Comparison of ENCODE assay signal across 10 cellular contexts in the genomic region with DNA sequence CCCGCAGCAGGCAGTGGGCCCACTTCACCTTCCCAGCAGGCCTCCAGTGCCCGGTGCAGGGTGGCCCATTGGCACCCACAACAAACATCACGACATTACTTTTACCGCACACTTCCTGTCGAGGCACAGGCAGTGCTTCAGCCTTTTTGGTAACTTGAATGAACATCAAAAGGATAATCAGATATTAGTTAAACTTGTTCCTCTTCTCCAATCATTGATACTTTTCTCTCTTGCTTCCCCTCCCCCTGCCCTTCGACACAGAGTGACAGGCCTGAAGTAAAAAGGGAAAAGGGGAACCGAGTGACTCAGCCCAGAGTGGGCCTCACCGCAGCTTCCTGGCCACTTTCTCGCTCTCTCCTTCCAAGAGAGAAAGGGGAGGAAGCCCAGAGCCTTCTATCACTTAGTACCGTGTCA.
DNase-seq lines count a peak whose midpoint lies in the region; ATAC-seq and TF ChIP-seq lines count a peak whose summit lies in the region.
"Had no signal": no experiment of that assay in that cellular context is flagged by ENCODE, and none has a peak within 500 bp of the region (broad histone marks: within the 10 kb centered on the region; RNA-seq: fewer than 3 reads in every experiment).

No MANE protein-coding gene starts in this region.

- H3K27ac Mint-ChIP-seq in CD4-positive, CD25-positive, alpha-beta regulatory T cell = peak overlapping the region in 2 of 3 donors; percentile 31 to 58
- H3K27ac Mint-ChIP-seq in memory B cell = no peak overlapping the region

- peaks cover 0 to 3% (median 0%) of the 10 kb centered on the region in 7 donors for H3K9me3 Mint-ChIP-seq in CD4-positive, CD25-positive, alpha-beta regulatory T cell
- no peaks in the 10 kb centered on the region for H3K9me3 Mint-ChIP-seq in memory B cell

- H4K20me1 ChIP-seq in hepatocyte (ENCODE audit: insufficient read depth, poor library complexity, severe bottlenecking) = no peaks in the 10 kb centered on the region

- H3K27me3 ChIP-seq in CD4-positive, CD25-positive, alpha-beta regulatory T cell (ENCODE audit: control insufficient read depth, insufficient read depth, low read length) = no peaks in the 10 kb centered on the region
- H3K27me3 ChIP-seq in hepatocyte = no peaks in the 10 kb centered on the region

- H3K4me2 ChIP-seq in hepatocyte = no peak overlapping the region

- H3K36me3 ChIP-seq in CD4-positive, CD25-positive, alpha-beta regulatory T cell (ENCODE audit: control insufficient read depth, insufficient read depth, low read length) = no peaks in the 10 kb centered on the region
- H3K36me3 ChIP-seq in hepatocyte (replicated peaks; ENCODE audit: insufficient read depth, low read depth) = no peaks in the 10 kb centered on the region

- no peak overlapping the region for H3K4me3 ChIP-seq in CD4-positive, CD25-positive, alpha-beta regulatory T cell (ENCODE audit: low read depth, low read length)
- no peak overlapping the region for H3K4me3 ChIP-seq in hepatocyte

- in situ Hi-C loops in KBM-7 (cut with MboI; ENCODE audit: low pct_unique_long_range_greater_than_20kb, low sequenced_read_pairs) = no loop called here

- H3K4me3 Mint-ChIP-seq in CD4-positive, CD25-positive, alpha-beta regulatory T cell = peak overlapping the region in 3 of 4 donors; percentile 26 to 62 (median 39)
- peak overlapping the region; percentile 32 for H3K4me3 Mint-ChIP-seq in memory B cell

- peaks cover 17% of the 10 kb centered on the region for H3K27me3 Mint-ChIP-seq in CD4-positive, CD25-positive, alpha-beta regulatory T cell
- peaks cover 6% of the 10 kb centered on the region for H3K27me3 Mint-ChIP-seq in memory B cell

- DNase-seq in CD4-positive, CD25-positive, alpha-beta regulatory T cell = peak in 2 of 3 donors; percentile 54 to 61
- peak; percentile 97 for DNase-seq in KBM-7
- peak; percentile 20 for DNase-seq in activated CD8-positive, alpha-beta memory T cell treated with anti-CD3 and anti-CD28 coated beads, Interleukin-2, amount 50 U/mL, for 4 hours
- DNase-seq in memory B cell (ENCODE audit: low spot score in 2 of 2) = peak in 1 of 2 donors; percentile 1
- no peak for DNase-seq in ureter (ENCODE audit: low spot score)
- no peak for DNase-seq in AG08395 (ENCODE audit: low spot score)
- no peak for DNase-seq in DMS 273 treated with DMSO at 0.1 percent for 48 hours (lab: John Stamatoyannopoulos, UW)
- DNase-seq in hepatocyte (ENCODE audit: low spot score) = no peak
- DNase-seq: NCI-H524 treated with DMSO at 0.1 percent for 48 hours had no signal

- H3K79me2 ChIP-seq in hepatocyte = no peaks in the 10 kb centered on the region

- H3K4me1 Mint-ChIP-seq in CD4-positive, CD25-positive, alpha-beta regulatory T cell = peaks cover 31 to 49% (median 38%) of the 10 kb centered on the region in 4 donors
- peaks cover 26% of the 10 kb centered on the region for H3K4me1 Mint-ChIP-seq in memory B cell

- no peak overlapping the region for H3K27ac ChIP-seq in CD4-positive, CD25-positive, alpha-beta regulatory T cell (ENCODE audit: insufficient read depth, low read length, poor library complexity, severe bottlenecking)
- no peak overlapping the region for H3K27ac ChIP-seq in hepatocyte

- ATAC-seq in CD4-positive, CD25-positive, alpha-beta regulatory T cell (ENCODE audit: low read depth in 2 of 2) = peak in 1 of 2 donors; percentile 66
- ATAC-seq in memory B cell (ENCODE audit: low read depth) = peak; percentile 67
- ATAC-seq: HCT116 had no signal

- WGBS in hepatocyte (ENCODE audit: low lambda C conversion rate, missing lambda C conversion rate) = 92% methylated on average over 10 of the region's 10 CpGs

- TF ChIP-seq CTCF in hepatocyte (IDR thresholded peaks at IDR 0.05; ENCODE audit: poor library complexity) = no peak

- peaks cover 39% of the 10 kb centered on the region for H3K4me1 ChIP-seq in CD4-positive, CD25-positive, alpha-beta regulatory T cell (ENCODE audit: control insufficient read depth, insufficient read depth, low read length, poor library complexity, severe bottlenecking)
- H3K4me1 ChIP-seq in hepatocyte (ENCODE audit: insufficient read depth) = no peaks in the 10 kb centered on the region

- H3K9me3 ChIP-seq in CD4-positive, CD25-positive, alpha-beta regulatory T cell (ENCODE audit: control insufficient read depth in 2 of 2, low read length in 2 of 2) = no peaks in the 10 kb centered on the region
- no peaks in the 10 kb centered on the region for H3K9me3 ChIP-seq in hepatocyte (ENCODE audit: low read depth)

- peaks cover 4% of the 10 kb centered on the region for H3K36me3 Mint-ChIP-seq in CD4-positive, CD25-positive, alpha-beta regulatory T cell
- peaks cover 2% of the 10 kb centered on the region for H3K36me3 Mint-ChIP-seq in memory B cell

- no peaks in the 10 kb centered on the region for H3K9me2 ChIP-seq in hepatocyte (replicated peaks; ENCODE audit: insufficient read depth)

- no peak overlapping the region for H2AFZ ChIP-seq in hepatocyte

Comparison
In these comparisons a context has a peak if more than half of its experiments do, and no peak if none do; other contexts are left out.
1. DNase-seq: peak in CD4-positive, CD25-positive, alpha-beta regulatory T cell (2 of 3), KBM-7 (single experiment) and activated CD8-positive, alpha-beta memory T cell treated with anti-CD3 and anti-CD28 coated beads, Interleukin-2, amount 50 U/mL, for 4 hours (single experiment); none in ureter (single experiment), AG08395 (single experiment), DMS 273 treated with DMSO at 0.1 percent for 48 hours (single experiment) and hepatocyte (single experiment).